Comparison of ENCODE assay signal across 9 cellular contexts in genomic region chr2:112884869-112885502, GRCh38. TPM values are rescaled to one million over a fixed set of nuclear protein-coding genes. Genes with fewer than 3 reads are reported as not detected.
A peak's percentile ranks its signal among the peaks of the same experiment; 100 is the strongest.
DNase-seq lines count a peak whose midpoint lies in the region; ATAC-seq and TF ChIP-seq lines count a peak whose summit lies in the region.
"Had no signal": no experiment of that assay in that cellular context is flagged by ENCODE, and none has a peak within 500 bp of the region (broad histone marks: within the 10 kb centered on the region; RNA-seq: fewer than 3 reads in every experiment).

No MANE protein-coding gene starts in this region.

- no peaks in the 10 kb centered on the region for H3K27me3 ChIP-seq in RWPE2 (ENCODE audit: insufficient read depth, poor library complexity, severe bottlenecking)
- H3K27me3 ChIP-seq: BLaER1 had no signal

- DNase-seq in NCI-H146 (lab: John Stamatoyannopoulos, UW) (peak; percentile 3), NCI-H146 treated with DMSO at 0.1 percent for 48 hours (lab: John Stamatoyannopoulos, UW; ENCODE audit: unreplicated experiment) (no peak), RWPE2 (ENCODE audit: low spot score) (no peak), left ventricle myocardium superior (no peak), NCI-H2081 (lab: John Stamatoyannopoulos, UW) (no peak)
- peak; percentile 56 for DNase-seq in activated T-helper 9 cell treated with anti-CD3 and anti-CD28 coated beads, Interleukin-2, amount 50 U/mL, for 16 hours (ENCODE audit: low read depth)
- peak; percentile 79 for DNase-seq in stimulated activated CD4-positive, alpha-beta T cell treated with anti-CD3 and anti-CD28 coated beads, Interleukin-15, amount 100 ng/mL, for 24 hours

- no peaks in the 10 kb centered on the region for H3K9me3 ChIP-seq in RWPE2 (ENCODE audit: severe bottlenecking)

- H3K4me3 ChIP-seq in RWPE2 (ENCODE audit: severe bottlenecking): no peak overlapping the region
- H3K4me3 ChIP-seq: BLaER1 had no signal

- H3K27ac ChIP-seq in RWPE2 (ENCODE audit: poor library complexity, severe bottlenecking): peak overlapping the region; percentile 99
- H3K27ac ChIP-seq: BLaER1 had no signal

- peak; percentile 77 for TF ChIP-seq CTCF in RWPE2 (IDR thresholded peaks at IDR 0.05; ENCODE audit: poor library complexity, severe bottlenecking)

- intact Hi-C loops in left ventricle myocardium superior (cut with micrococcal nuclease): loop anchor here (10.0 kb wide), 1 partner anchor 130 kb away; no protein-coding TSS in a partner anchor

- no peaks in the 10 kb centered on the region for H3K36me3 ChIP-seq in RWPE2 (ENCODE audit: low read depth)
- H3K36me3 ChIP-seq: BLaER1 had no signal

- H3K4me1 ChIP-seq in RWPE2 (ENCODE audit: insufficient read depth, poor library complexity, severe bottlenecking): peaks cover 27% of the 10 kb centered on the region

- ATAC-seq in HG03159 (IDR thresholded peaks at IDR 0.05; ENCODE audit: unreplicated experiment) (peak; percentile 55), RWPE2 (ENCODE audit: low read depth) (no peak), left ventricle myocardium superior (peak; percentile 55)

RNA-seq across cellular contexts. Expression of gene IL37, which starts 26.0 kb away (rescaled TPM):
- total RNA-seq in left ventricle myocardium superior: not detected

RNA-seq across cellular contexts. Expression of gene IL1B, which starts 48.4 kb away (rescaled TPM):
- total RNA-seq in left ventricle myocardium superior: 0.37 TPM

Comparison
In these comparisons a context has a peak if more than half of its experiments do, and no peak if none do; other contexts are left out.
1. DNase-seq: peak in NCI-H146 (single experiment), activated T-helper 9 cell treated with anti-CD3 and anti-CD28 coated beads, Interleukin-2, amount 50 U/mL, for 16 hours (single experiment) and stimulated activated CD4-positive, alpha-beta T cell treated with anti-CD3 and anti-CD28 coated beads, Interleukin-15, amount 100 ng/mL, for 24 hours (single experiment); none in NCI-H146 treated with DMSO at 0.1 percent for 48 hours (single experiment), RWPE2 (single experiment), left ventricle myocardium superior (single experiment) and NCI-H2081 (0 of 2).